8 cellular contexts compared by ENCODE assay signal in the genomic region with DNA sequence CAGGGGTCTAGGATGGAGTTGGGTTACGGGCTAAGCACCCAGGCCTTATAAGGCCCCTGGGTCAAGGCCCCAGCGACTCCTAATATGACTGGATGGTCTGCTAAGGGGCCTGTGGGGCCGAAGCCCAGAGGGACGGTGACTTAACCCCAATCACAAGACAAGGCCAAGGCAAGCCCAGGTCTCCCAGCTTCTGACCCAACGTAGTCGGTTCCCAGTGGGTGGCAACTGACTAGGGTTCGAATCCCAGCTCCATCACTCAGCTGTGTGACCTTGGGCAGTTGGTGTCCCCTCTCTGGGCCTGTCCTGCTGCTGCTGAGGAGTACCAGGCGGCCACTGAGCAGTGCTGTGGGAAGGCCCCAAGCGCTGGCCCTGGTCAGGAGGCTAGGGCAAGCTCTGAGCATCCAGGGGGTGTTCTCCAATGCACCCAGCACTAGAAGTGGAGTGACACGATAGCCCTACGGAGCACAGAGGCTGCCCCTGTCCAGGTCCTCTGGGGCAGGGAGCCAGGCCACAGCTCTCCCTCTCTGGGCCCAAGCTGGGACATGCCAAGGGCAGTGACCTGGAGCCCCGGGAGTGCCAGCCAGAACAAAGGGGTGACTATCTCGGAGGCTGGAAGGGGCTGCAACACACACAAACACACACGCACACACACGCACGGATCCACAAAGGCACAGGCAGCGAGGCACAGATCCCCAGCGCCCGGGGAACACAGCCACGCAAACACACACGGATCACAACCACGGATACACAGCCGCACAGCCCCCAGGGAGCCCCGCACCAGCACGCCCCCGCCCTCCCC. TPM values are rescaled to one million over a fixed set of nuclear protein-coding genes. Genes with fewer than 3 reads are reported as not detected.
DNase-seq lines count a peak whose midpoint lies in the region; ATAC-seq, FAIRE-seq and TF ChIP-seq lines count a peak whose summit lies in the region.

No MANE protein-coding gene starts in this region.

- H3K4me1 Mint-ChIP-seq in nephron progenitor cell, result peaks cover 53% of the 10 kb centered on the region

- H3K9me3 Mint-ChIP-seq in nephron progenitor cell, result no peaks in the 10 kb centered on the region

- H3K27ac ChIP-seq in Peyer's patch (peak overlapping the region; percentile 38 to 74 (median 58)), esophagus squamous epithelium (peak overlapping the region; percentile 78 to 91 (median 83))

- H3K9me3 ChIP-seq in Peyer's patch, result no peaks in the 10 kb centered on the region
- H3K9me3 ChIP-seq in esophagus squamous epithelium, result no peaks in the 10 kb centered on the region

- H3K4me3 ChIP-seq in AG09309 (ENCODE audit: control insufficient read depth, low read depth, low read length) (peak overlapping the region; percentile 59), Peyer's patch (peak overlapping the region; percentile 27 to 70 (median 48)), esophagus squamous epithelium (peak overlapping the region; percentile 55 to 87 (median 60))

- H3K27me3 Mint-ChIP-seq in nephron progenitor cell (ENCODE audit: low read depth, poor library complexity), result no peaks in the 10 kb centered on the region

- intact Hi-C loops in esophagus squamous epithelium (cut with DNase I), result loop anchor here (10.0 kb wide), 1 partner anchor 142 kb away; the partner anchor contains the start of gene TOR2A

- no peaks in the 10 kb centered on the region for H3K27me3 ChIP-seq in Peyer's patch
- H3K27me3 ChIP-seq in esophagus squamous epithelium, result no peaks in the 10 kb centered on the region

- no peak overlapping the region for H3K27ac Mint-ChIP-seq in nephron progenitor cell

- 50 to 87% methylated on average over 3 to 6 of the region's 26 CpGs for WGBS in esophagus squamous epithelium, 2 donors

- H3K4me1 ChIP-seq in Peyer's patch (peaks cover 0 to 45% (median 0%) of the 10 kb centered on the region in 4 donors), esophagus squamous epithelium (peaks cover 36 to 57% (median 40%) of the 10 kb centered on the region in 3 donors)

- H3K4me3 Mint-ChIP-seq in nephron progenitor cell, result peak overlapping the region; percentile 79

- TF ChIP-seq POLR2A in Peyer's patch (IDR thresholded peaks at IDR 0.05) (no peak), esophagus squamous epithelium (IDR thresholded peaks at IDR 0.05) (no peak)

- ATAC-seq in GM19023 (IDR thresholded peaks at IDR 0.05; ENCODE audit: unreplicated experiment) (no peak), GM19351 (IDR thresholded peaks at IDR 0.05; ENCODE audit: unreplicated experiment) (no peak)

- TF ChIP-seq CTCF in AG09309 (IDR thresholded peaks at IDR 0.05; ENCODE audit: control insufficient read depth, insufficient read depth, low read depth, low read length, missing control alignments) (no peak), Peyer's patch (IDR thresholded peaks at IDR 0.05) (no peak), esophagus squamous epithelium (IDR thresholded peaks at IDR 0.05) (no peak), nephron progenitor cell (IDR thresholded peaks at IDR 0.05) (no peak)

- DNase-seq in AG09309 (ENCODE audit: low read depth) (no peak), Peyer's patch (no peak), esophagus squamous epithelium (lab: John Stamatoyannopoulos, UW) (no peak), nephron progenitor cell (no peak), frontal cortex (ENCODE audit: low spot score in 2 of 2) (no peak), ureter (ENCODE audit: low spot score) (no peak)

- H3K36me3 ChIP-seq in Peyer's patch, result no peaks in the 10 kb centered on the region
- H3K36me3 ChIP-seq in esophagus squamous epithelium, result peaks cover 0 to 7% (median 0%) of the 10 kb centered on the region in 3 donors

- no peak for FAIRE-seq in frontal cortex (lab: Jason Lieb, UNC)

- H3K36me3 Mint-ChIP-seq in nephron progenitor cell (ENCODE audit: low read depth), result peaks cover 5% of the 10 kb centered on the region

RNA-seq across cellular contexts. Expression of gene AK1, which starts 0.5 kb away (rescaled TPM):
- total RNA-seq in Peyer's patch (10 to 100 TPM in 3 of 4 donors, 1 to 10 TPM in 1; 2.5 to 22.3 (median 18.4) TPM), esophagus squamous epithelium (10 to 100 TPM; 11.1 to 36.1 (median 26.8) TPM), frontal cortex (25.7 TPM), ureter (48.6 TPM)

RNA-seq across cellular contexts. Expression of gene ST6GALNAC6, which starts 22.4 kb away (rescaled TPM):
- 10 to 100 TPM in 3 of 4 donors, 1 to 10 TPM in 1; 7.7 to 88.3 (median 18.9) TPM for total RNA-seq in Peyer's patch
- total RNA-seq in esophagus squamous epithelium, result 10 to 100 TPM; 14.5 to 69.4 (median 26.1) TPM
- 28.5 TPM for total RNA-seq in frontal cortex
- total RNA-seq in ureter, result 48.9 TPM

RNA-seq across cellular contexts. Expression of gene ENG, which starts 22.5 kb away (rescaled TPM):
- 10 to 100 TPM in 3 of 4 donors, 1 to 10 TPM in 1; 7.0 to 49.5 (median 25.0) TPM for total RNA-seq in Peyer's patch
- total RNA-seq in esophagus squamous epithelium, result 10 to 100 TPM in 3 of 4 donors, 1 to 10 TPM in 1; 7.2 to 32.8 (median 18.0) TPM
- 0.82 TPM for total RNA-seq in frontal cortex
- 83.6 TPM for total RNA-seq in ureter

RNA-seq across cellular contexts. Expression of gene ST6GALNAC4, which starts 39.9 kb away (rescaled TPM):
- total RNA-seq in Peyer's patch (100 to 1,000 TPM in 1 of 4 donors, 10 to 100 TPM in 3; 39.9 to 119 (median 46.7) TPM), esophagus squamous epithelium (10 to 100 TPM; 12.5 to 33.0 (median 23.8) TPM), frontal cortex (6.5 TPM), ureter (25.8 TPM)

RNA-seq across cellular contexts. Expression of gene PIP5KL1, which starts 53.6 kb away (rescaled TPM):
- total RNA-seq in Peyer's patch (1 to 10 TPM in 1 of 4 donors, not detected in 3; 2.5 TPM), esophagus squamous epithelium (1 to 10 TPM in 3 of 4 donors, not detected in 1; 3.1 to 4.6 (median 3.6) TPM), frontal cortex (6.1 TPM), ureter (3.3 TPM)
